In the genomic region with DNA sequence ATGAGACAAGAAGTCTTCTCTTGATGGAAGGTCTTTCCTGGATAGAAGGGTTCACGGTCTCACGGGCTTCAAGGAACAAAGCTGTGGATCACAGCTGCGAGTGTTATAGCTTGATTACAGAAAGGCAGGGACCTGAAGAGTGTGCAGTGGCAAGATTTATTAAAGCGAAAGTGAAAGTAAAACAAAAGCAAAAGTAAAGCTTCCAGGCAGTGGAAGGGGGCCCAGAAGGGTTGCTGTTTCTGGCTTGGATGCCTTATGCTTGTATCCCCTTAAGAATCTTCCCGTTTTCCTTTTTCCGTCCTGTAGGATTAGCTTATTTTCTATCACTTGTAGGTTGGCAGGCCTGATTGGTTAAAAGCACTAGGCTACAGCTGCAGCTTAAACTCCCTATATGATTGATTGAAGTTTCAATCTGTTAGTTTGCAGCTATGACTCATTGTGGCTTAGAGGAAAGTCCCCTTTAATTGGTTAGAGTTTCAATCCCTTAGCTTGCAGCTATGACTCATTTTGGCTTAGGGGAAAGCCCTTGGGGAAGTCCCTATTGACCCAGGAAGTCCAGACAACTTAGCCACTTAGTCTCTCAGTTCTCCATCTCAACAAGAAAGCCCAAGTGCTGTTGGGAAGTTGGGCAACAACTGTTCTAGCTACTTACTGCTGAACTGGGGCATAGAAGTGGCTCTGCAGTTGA, we compare ENCODE assay signal across 10 cellular contexts.
DNase-seq lines count a peak whose midpoint lies in the region; ATAC-seq and TF ChIP-seq lines count a peak whose summit lies in the region.
"Had no signal": no experiment of that assay in that cellular context is flagged by ENCODE, and none has a peak within 500 bp of the region (broad histone marks: within the 10 kb centered on the region; RNA-seq: fewer than 3 reads in every experiment).

No MANE protein-coding gene starts in this region.

- TF ChIP-seq EP300 in ovary (IDR thresholded peaks at IDR 0.05) (no peak), gastroesophageal sphincter (IDR thresholded peaks at IDR 0.05) (no peak)

- H3K4me1 ChIP-seq in ovary (ENCODE audit: insufficient read depth) (no peaks in the 10 kb centered on the region), gastroesophageal sphincter (no peaks in the 10 kb centered on the region)

- no peaks in the 10 kb centered on the region for H3K9me3 ChIP-seq in ovary
- H3K9me3 ChIP-seq in gastroesophageal sphincter, result no peaks in the 10 kb centered on the region

- H3K27me3 ChIP-seq in ovary (no peaks in the 10 kb centered on the region), gastroesophageal sphincter (no peaks in the 10 kb centered on the region)

- DNase-seq in Daoy (ENCODE audit: low read depth) (peak; percentile 0), SKM-1 treated with dmso at 0.1 percent for 144 hours (lab: John Stamatoyannopoulos, UW; ENCODE audit: unreplicated experiment) (peak; percentile 61), kidney glomerular epithelial cell (lab: John Stamatoyannopoulos, UW) (peak; percentile 82), NCI-H187 (lab: John Stamatoyannopoulos, UW) (no peak), ovary (no peak), cardiac septum (ENCODE audit: low spot score) (no peak)
- DNase-seq: mammary epithelial cell, NCI-H510A had no signal

- H3K4me3 ChIP-seq in ovary (no peak overlapping the region), gastroesophageal sphincter (peak overlapping the region in 1 of 2 donors; percentile 4)

- no CpG with 5 or more reads among the region's 6 CpGs for whole genome bisulfite sequencing in ovary, 3 donors
- WGBS in gastroesophageal sphincter (ENCODE audit: low coverage in 1 of 2), 2 donors, result 23% methylated on average over 6 of the region's 6 CpGs; no CpG with 5 or more reads in 1 of the 2 donors

- no peak overlapping the region for H3K27ac ChIP-seq in ovary
- H3K27ac ChIP-seq in gastroesophageal sphincter, result no peak overlapping the region

- TF ChIP-seq CTCF in ovary (IDR thresholded peaks at IDR 0.05), result no peak
- TF ChIP-seq CTCF in gastroesophageal sphincter (IDR thresholded peaks at IDR 0.05), result no peak

- TF ChIP-seq POLR2A in ovary (IDR thresholded peaks at IDR 0.05), result no peak
- TF ChIP-seq POLR2A in gastroesophageal sphincter (IDR thresholded peaks at IDR 0.05), result no peak

- ATAC-seq in HG02678 (IDR thresholded peaks at IDR 0.05; ENCODE audit: unreplicated experiment), result peak; percentile 70
- no peak for ATAC-seq in gastroesophageal sphincter

- intact Hi-C loops in ovary (cut with DNase I), result no loop called here
- intact Hi-C loops in cardiac septum (cut with DNase I), result no loop called here

- H3K36me3 ChIP-seq in ovary, result no peaks in the 10 kb centered on the region
- H3K36me3 ChIP-seq in gastroesophageal sphincter, result no peaks in the 10 kb centered on the region

Comparison
In these comparisons a context has a peak if more than half of its experiments do, and no peak if none do; other contexts are left out.
1. DNase-seq: peak in Daoy (single experiment), SKM-1 treated with dmso at 0.1 percent for 144 hours (single experiment) and kidney glomerular epithelial cell (single experiment); none in NCI-H187 (0 of 2), ovary (0 of 5) and cardiac septum (single experiment).